In genomic region chr20:33291830-33292355, GRCh38 we compare ENCODE assay signal across 9 cellular contexts. TPM values are rescaled to one million over a fixed set of nuclear protein-coding genes. Genes with fewer than 3 reads are reported as not detected.
A peak's percentile ranks its signal among the peaks of the same experiment; 100 is the strongest.
DNase-seq lines count a peak whose midpoint lies in the region; ATAC-seq and TF ChIP-seq lines count a peak whose summit lies in the region.
"Had no signal": no experiment of that assay in that cellular context is flagged by ENCODE, and none has a peak within 500 bp of the region (broad histone marks: within the 10 kb centered on the region; RNA-seq: fewer than 3 reads in every experiment).

No MANE protein-coding gene starts in this region.

- WGBS in transverse colon (ENCODE audit: low coverage in 1 of 2), 2 donors: 26 to 33% methylated on average over 1 to 7 of the region's 7 CpGs

- DNase-seq in Right ventricle myocardium superior (peak; percentile 57), left cardiac atrium (no peak), NCI-H69 (lab: John Stamatoyannopoulos, UW) (peak; percentile 75), erythroblast (lab: John Stamatoyannopoulos, UW) (peak; percentile 35 to 65), osteoblast (ENCODE audit: insufficient read length, low spot score, missing footprints) (peak; percentile 89), transverse colon (peak; percentile 33)
- peak; percentile 92 for DNase-seq in activated CD8-positive, alpha-beta memory T cell treated with anti-CD3 and anti-CD28 coated beads, Interleukin-2, amount 50 U/mL, for 48 hours

- H3K79me2 ChIP-seq in osteoblast (ENCODE audit: insufficient read depth, low read length): no peaks in the 10 kb centered on the region

- no peak overlapping the region for H3K4me3 ChIP-seq in osteoblast (ENCODE audit: insufficient read depth, low read length)
- H3K4me3 ChIP-seq in transverse colon: no peak overlapping the region

- H3K27me3 ChIP-seq in osteoblast (ENCODE audit: insufficient read depth, low read length) (peaks cover 6% of the 10 kb centered on the region), transverse colon (peaks cover 24% of the 10 kb centered on the region)

- no peak for TF ChIP-seq EP300 in transverse colon (IDR thresholded peaks at IDR 0.05; ENCODE audit: low read depth)

- H3K36me3 ChIP-seq in osteoblast (ENCODE audit: insufficient read depth, low read length) (no peaks in the 10 kb centered on the region), transverse colon (no peaks in the 10 kb centered on the region)

- intact Hi-C loops in Right ventricle myocardium superior (cut with DNase I): loop anchor here (10.0 kb wide), 1 partner anchor 497 kb away; no protein-coding TSS in a partner anchor
- intact Hi-C loops in left cardiac atrium (cut with DNase I): loop anchor here (10.0 kb wide), 2 partner anchors 387 to 507 kb away; no protein-coding TSS in a partner anchor
- intact Hi-C loops in transverse colon (cut with DNase I; ENCODE audit: low total_unique reads): loop anchor here (5.0 kb wide), 1 partner anchor 385 kb away; no protein-coding TSS in a partner anchor

- TF ChIP-seq POLR2A in erythroblast (IDR thresholded peaks at IDR 0.05; ENCODE audit: low read length): no peak
- TF ChIP-seq POLR2A in transverse colon (IDR thresholded peaks at IDR 0.05): no peak

- in situ Hi-C loops in transverse colon (cut with MboI; ENCODE audit: low pct_ligation_motif_present in 1 of 4, low pct_unique_long_range_greater_than_20kb in 1 of 4, low sequenced_read_pairs in 3 of 4): loop anchor here in 2 of 4 donors (10.0 kb wide), 2 partner anchors 387 to 397 kb away; no protein-coding TSS in a partner anchor

- H2AFZ ChIP-seq in osteoblast (ENCODE audit: low read length): no peak overlapping the region

- ATAC-seq in Right ventricle myocardium superior (ENCODE audit: poor library complexity): no peak
- no peak for ATAC-seq in left cardiac atrium
- no peak for ATAC-seq in GM21526 (IDR thresholded peaks at IDR 0.05; ENCODE audit: low FRiP score, unreplicated experiment)
- ATAC-seq: left colon had no signal

- peak; percentile 97 for TF ChIP-seq CTCF in osteoblast (IDR thresholded peaks at IDR 0.05; ENCODE audit: extremely low read depth, low read depth, low read length)
- peak; percentile 50 to 82 (median 79) for TF ChIP-seq CTCF in transverse colon (IDR thresholded peaks at IDR 0.05)

- no peaks in the 10 kb centered on the region for H3K9me3 ChIP-seq in osteoblast (ENCODE audit: low read depth, low read length)
- H3K9me3 ChIP-seq in transverse colon: no peaks in the 10 kb centered on the region

- no peaks in the 10 kb centered on the region for H4K20me1 ChIP-seq in osteoblast (ENCODE audit: insufficient read depth, low read length)

- no peak overlapping the region for H3K27ac ChIP-seq in osteoblast (ENCODE audit: low read depth, low read length)
- H3K27ac ChIP-seq in transverse colon: no peak overlapping the region

- H3K4me2 ChIP-seq in osteoblast (ENCODE audit: insufficient read depth, low read length): no peak overlapping the region

- H3K4me1 ChIP-seq in osteoblast (ENCODE audit: insufficient read depth, low read length): peaks cover 8% of the 10 kb centered on the region
- no peaks in the 10 kb centered on the region for H3K4me1 ChIP-seq in transverse colon

RNA-seq across cellular contexts. Expression of gene BPIFB1, which starts 8.9 kb away (rescaled TPM):
- total RNA-seq in Right ventricle myocardium superior: not detected
- not detected for total RNA-seq in left cardiac atrium
- not detected in 2 replicates for total RNA-seq in osteoblast
- not detected for total RNA-seq in transverse colon
- total RNA-seq: left colon had no signal

RNA-seq across cellular contexts. Expression of gene BPIFA1, which starts 56.1 kb away (rescaled TPM):
- total RNA-seq in Right ventricle myocardium superior: not detected
- not detected for total RNA-seq in left cardiac atrium
- total RNA-seq in osteoblast: not detected in 2 replicates
- not detected for total RNA-seq in transverse colon
- total RNA-seq: left colon had no signal
